In the genomic region with DNA sequence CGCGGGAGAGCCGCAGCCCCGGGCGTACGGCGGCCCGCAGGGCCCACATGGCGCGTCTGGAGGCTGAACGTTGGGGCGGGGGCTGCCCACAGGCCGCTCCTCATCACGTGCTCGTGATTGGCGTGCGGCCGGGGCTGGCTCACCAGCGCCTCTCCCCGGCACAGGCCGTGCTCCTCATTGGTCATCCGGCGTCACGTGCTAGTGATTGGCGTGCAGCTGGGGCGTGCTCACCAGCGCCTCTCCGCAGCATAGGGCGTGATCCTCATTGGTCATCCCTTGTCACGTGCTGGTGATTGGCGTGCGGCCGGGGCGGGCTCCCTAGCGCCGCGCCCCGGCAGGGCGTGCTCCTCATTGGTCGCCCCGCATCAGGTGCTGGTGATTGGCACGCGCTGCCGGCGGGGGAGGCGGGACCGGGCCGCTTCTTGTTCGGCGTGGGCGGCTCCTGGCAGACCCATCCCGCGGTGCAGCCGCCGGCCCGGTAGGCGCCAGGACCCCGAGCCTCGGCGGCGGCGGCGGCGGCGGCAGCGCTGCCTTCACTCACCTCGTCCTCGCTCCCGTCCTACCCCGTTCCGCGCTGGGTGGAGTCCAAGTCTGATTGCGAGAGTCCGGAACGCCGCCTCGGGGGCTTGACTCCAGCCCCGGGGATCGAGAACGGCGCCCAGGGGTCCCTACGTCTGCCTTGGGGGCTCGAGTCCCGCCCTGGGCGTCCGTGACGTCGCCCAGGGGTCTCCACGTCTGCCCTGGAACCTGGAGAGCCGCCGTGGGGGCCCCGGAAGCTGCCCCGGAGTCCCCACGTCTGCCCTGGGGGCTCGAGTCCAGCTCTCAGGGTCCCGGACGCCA, we compare ENCODE assay signal across 9 cellular contexts. TPM values are rescaled to one million over a fixed set of nuclear protein-coding genes. Genes with fewer than 3 reads are reported as not detected.
DNase-seq lines count a peak whose midpoint lies in the region; ATAC-seq, FAIRE-seq and TF ChIP-seq lines count a peak whose summit lies in the region.
"Had no signal": no experiment of that assay in that cellular context is flagged by ENCODE, and none has a peak within 500 bp of the region (broad histone marks: within the 10 kb centered on the region; RNA-seq: fewer than 3 reads in every experiment).

A gene with protein sequence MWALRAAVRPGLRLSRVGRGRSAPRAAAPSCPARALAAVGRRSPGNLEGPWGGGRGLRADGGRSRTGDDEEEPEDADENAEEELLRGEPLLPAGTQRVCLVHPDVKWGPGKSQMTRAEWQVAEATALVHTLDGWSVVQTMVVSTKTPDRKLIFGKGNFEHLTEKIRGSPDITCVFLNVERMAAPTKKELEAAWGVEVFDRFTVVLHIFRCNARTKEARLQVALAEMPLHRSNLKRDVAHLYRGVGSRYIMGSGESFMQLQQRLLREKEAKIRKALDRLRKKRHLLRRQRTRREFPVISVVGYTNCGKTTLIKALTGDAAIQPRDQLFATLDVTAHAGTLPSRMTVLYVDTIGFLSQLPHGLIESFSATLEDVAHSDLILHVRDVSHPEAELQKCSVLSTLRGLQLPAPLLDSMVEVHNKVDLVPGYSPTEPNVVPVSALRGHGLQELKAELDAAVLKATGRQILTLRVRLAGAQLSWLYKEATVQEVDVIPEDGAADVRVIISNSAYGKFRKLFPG (minus strand): TSS at position 58 of the 840 bp plus-strand sequence. CDS start 9 bp downstream, at position 49.

- TSS peak; percentile 62 for BruUV-seq in HepG2 (replicated peaks; lab: Mats Ljungman, UMichigan)

- FAIRE-seq in HepG2 (lab: Jason Lieb, UNC), result no peak
- FAIRE-seq: G401.6 had no signal

- TF ChIP-seq EP300 in HepG2 (IDR thresholded peaks at IDR 0.05; ENCODE audit: low read depth in 2 of 2, low read length in 2 of 2), result no peak
- TF ChIP-seq EP300 in HepG2 (CRISPR knock-in tag; IDR thresholded peaks at IDR 0.05; ENCODE audit: borderline replicate concordance), result no peak

- CTCF ChIA-PET in HepG2 (lab: Yijun Ruan, JAX; ENCODE audit: low intra/inter-chr PET ratio, low total read pairs), result no interaction called here

- H3K4me2 ChIP-seq in HepG2 (ENCODE audit: low read depth, low read length), result peak within 1 kb of the TSS; percentile 92

- H3K27ac ChIP-seq in cingulate gyrus (ENCODE audit: low read depth, low read length) (peak within 1 kb of the TSS; percentile 86), HepG2 (ENCODE audit: extremely low read length, insufficient read depth, low read length) (peak within 1 kb of the TSS; percentile 91)

- 0% methylated on average over 11 of the region's 97 CpGs for WGBS in HepG2 (ENCODE audit: low lambda C conversion rate)

- in situ Hi-C loops in HepG2 (cut with HindIII; ENCODE audit: extremely low pct_ligation_motif_present, low pct_unique_long_range_greater_than_20kb), result loop anchor here (5.0 kb wide), 1 partner anchor 42 kb away; no protein-coding TSS in a partner anchor

- POLR2A ChIA-PET in HepG2 (lab: Yijun Ruan, JAX), result no interaction called here

- H3K36me3 ChIP-seq in HepG2 (replicated peaks in 1 of 2; ENCODE audit: control insufficient read depth in 1 of 2, insufficient read depth in 2 of 2, low read length in 2 of 2), result peaks cover 5 to 22% of the 10 kb centered on the region in 2 experiments; a peak in 4 of 5 replicates

- peak; percentile 99 for DNase-seq in activated naive CD4-positive, alpha-beta T cell treated with Interleukin-2 at 50 U/mL for 16 hours
- DNase-seq in activated naive CD4-positive, alpha-beta T cell (lab: John Stamatoyannopoulos, UW), result no peak
- DNase-seq in HepG2 (ENCODE audit: low spot score) (peak; percentile 98), NCI-H1105 treated with DMSO at 0.1 percent for 48 hours (lab: John Stamatoyannopoulos, UW) (no peak)
- DNase-seq in stimulated activated CD4-positive, alpha-beta T cell treated with anti-CD3 and anti-CD28 coated beads, Interleukin-4, amount 100 ng/mL, for 4 hours, result peak; percentile 95 to 100

- H3K79me2 ChIP-seq in HepG2 (ENCODE audit: insufficient read depth, low read length), result peaks cover 9% of the 10 kb centered on the region

- no peak for TF ChIP-seq RAD21 in HepG2 (CRISPR knock-in tag; IDR thresholded peaks at IDR 0.05)

- TF ChIP-seq CTCF in WI38 (IDR thresholded peaks at IDR 0.05; ENCODE audit: low read depth, low read length) (no peak), HepG2 (CRISPR knock-in tag; IDR thresholded peaks at IDR 0.05) (peak; percentile 73)

- peaks cover 6% of the 10 kb centered on the region; the same call in 1 of the 2 replicates for H4K20me1 ChIP-seq in HepG2 (ENCODE audit: insufficient read depth, low read length)

- peaks cover 27% of the 10 kb centered on the region for H3K4me1 ChIP-seq in HepG2 (ENCODE audit: insufficient read depth, low read length)

- ATAC-seq in HG03342 (IDR thresholded peaks at IDR 0.05; ENCODE audit: unreplicated experiment), result peak; percentile 76
- ATAC-seq in HepG2, result peak; percentile 75

- intact Hi-C loops in HepG2 (cut with micrococcal nuclease; ENCODE audit: unreplicated experiment), result loop anchor here (5.0 kb wide), 1 partner anchor 42 kb away; no protein-coding TSS in a partner anchor

- H3K9ac ChIP-seq in HepG2 (ENCODE audit: insufficient read depth, low read depth, low read length), result peak within 1 kb of the TSS; percentile 92

- no peaks in the 10 kb centered on the region for H3K27me3 ChIP-seq in HepG2 (ENCODE audit: control insufficient read depth in 1 of 2, insufficient read depth in 2 of 2, low read length in 2 of 2)

- H3K4me3 ChIP-seq in WI38 (ENCODE audit: low read depth, low read length) (peak within 1 kb of the TSS; percentile 89), HepG2 (replicated peaks in 1 of 3; ENCODE audit: insufficient read depth in 1 of 3, low read depth in 2 of 3, low read length in 3 of 3) (peak within 1 kb of the TSS; percentile 73 to 88 (median 83))

- no peaks in the 10 kb centered on the region for H3K9me3 ChIP-seq in HepG2 (ENCODE audit: low read length)

- H2AFZ ChIP-seq in HepG2 (ENCODE audit: low read length), result no peak within 1 kb of the TSS

- TF ChIP-seq POLR2A in HepG2 (IDR thresholded peaks at IDR 0.05; ENCODE audit: insufficient read depth in 1 of 2, low read depth in 2 of 2, low read length in 2 of 2), result 0 out of 4 replicates have a peak, but pooled peaks of 1 of the 2 experiments have one; percentile 39

TF ChIP-seq in HepG2, 621 proteins besides CTCF, POLR2A, EP300 and RAD21 (continues in another document):
- TF ChIP-seq THAP11 (CRISPR knock-in tag; IDR thresholded peaks at IDR 0.05) (peak; percentile 59), ZNF614 (CRISPR knock-in tag; IDR thresholded peaks at IDR 0.05; ENCODE audit: borderline replicate concordance) (no peak), ZNF331 (CRISPR knock-in tag; IDR thresholded peaks at IDR 0.05) (no peak), DZIP1 (CRISPR knock-in tag; IDR thresholded peaks at IDR 0.05) (0 out of 2 replicates have a peak, but pooled peaks have one; percentile 14), ZSCAN20 (CRISPR knock-in tag; IDR thresholded peaks at IDR 0.05; ENCODE audit: borderline replicate concordance) (no peak), MYC (CRISPR knock-in tag; IDR thresholded peaks at IDR 0.05; ENCODE audit: borderline replicate concordance) (peak; percentile 93)

RNA-seq across cellular contexts. Expression of the gene that starts here (rescaled TPM):
- 35.6 and 39.6 TPM in 2 replicates for total RNA-seq in HepG2 (2016; rRNA removed; fragmentation: Illumina TruSeq; extraction: Trizol)
- total RNA-seq in HepG2 (2016; cell fraction: cytosol; rRNA removed; fragmentation: Illumina TruSeq; extraction: Trizol; ENCODE audit: low read depth), result 33.9 and 34.6 TPM in 2 replicates
- total RNA-seq in HepG2 (2016; cell fraction: insoluble cytoplasmic fraction; rRNA removed; fragmentation: Illumina TruSeq; extraction: Trizol), result 32.3 and 41.0 TPM in 2 replicates
- total RNA-seq in HepG2 (2016; cell fraction: membrane; rRNA removed; fragmentation: Illumina TruSeq; extraction: Trizol), result 50.6 and 52.4 TPM in 2 replicates
- total RNA-seq in HepG2 (2016; cell fraction: nucleus; rRNA removed; fragmentation: Illumina TruSeq; extraction: Trizol), result 17.0 and 20.4 TPM in 2 replicates
- polyA plus RNA-seq in HepG2 (2011; rRNA removed), result 20.2 and 22.1 TPM in 2 replicates
- polyA plus RNA-seq in HepG2 (2011; cell fraction: cytosol; rRNA removed), result 18.4 and 31.3 TPM in 2 replicates
- 29.4 and 36.8 TPM in 2 replicates for polyA plus RNA-seq in HepG2 (2011; cell fraction: nucleus; rRNA removed)
- polyA plus RNA-seq in HepG2 (2012), result 16.6 and 18.3 TPM in 2 replicates
- 46.6 and 50.3 TPM in 2 replicates for polyA plus RNA-seq in HepG2 (2016; cell fraction: cytosol; fragmentation: Illumina TruSeq; extraction: Trizol; ENCODE audit: low read depth)
- 38.1 and 42.7 TPM in 2 replicates for polyA plus RNA-seq in HepG2 (2016; cell fraction: insoluble cytoplasmic fraction; fragmentation: Illumina TruSeq; extraction: Trizol; ENCODE audit: low read depth)
- polyA plus RNA-seq in HepG2 (2016; cell fraction: membrane; fragmentation: Illumina TruSeq; extraction: Trizol; ENCODE audit: low read depth), result 50.6 and 54.4 TPM in 2 replicates
- polyA plus RNA-seq in HepG2 (2016; cell fraction: nucleus; fragmentation: Illumina TruSeq; extraction: Trizol; ENCODE audit: insufficient read depth, low read depth), result 41.5 and 48.9 TPM in 2 replicates
- polyA minus RNA-seq in HepG2 (2011; rRNA and poly(A)+ RNA removed; ENCODE audit: low replicate concordance), result 14.7 and 27.7 TPM in 2 replicates
- polyA minus RNA-seq in HepG2 (2011; cell fraction: cytosol; rRNA and poly(A)+ RNA removed), result 10.6 and 14.2 TPM in 2 replicates
- 4.7 and 7.2 TPM in 2 replicates for polyA minus RNA-seq in HepG2 (2011; cell fraction: nucleus; rRNA and poly(A)+ RNA removed)

Comparison
In these comparisons a context has a peak if more than half of its experiments do, and no peak if none do; other contexts are left out.
1. DNase-seq: peak in activated naive CD4-positive, alpha-beta T cell treated with Interleukin-2 at 50 U/mL for 16 hours (single experiment), HepG2 (single experiment) and stimulated activated CD4-positive, alpha-beta T cell treated with anti-CD3 and anti-CD28 coated beads, Interleukin-4, amount 100 ng/mL, for 4 hours (2 of 2); none in activated naive CD4-positive, alpha-beta T cell (0 of 4) and NCI-H1105 treated with DMSO at 0.1 percent for 48 hours (single experiment).